8 cellular contexts compared by ENCODE assay signal in the genomic region with DNA sequence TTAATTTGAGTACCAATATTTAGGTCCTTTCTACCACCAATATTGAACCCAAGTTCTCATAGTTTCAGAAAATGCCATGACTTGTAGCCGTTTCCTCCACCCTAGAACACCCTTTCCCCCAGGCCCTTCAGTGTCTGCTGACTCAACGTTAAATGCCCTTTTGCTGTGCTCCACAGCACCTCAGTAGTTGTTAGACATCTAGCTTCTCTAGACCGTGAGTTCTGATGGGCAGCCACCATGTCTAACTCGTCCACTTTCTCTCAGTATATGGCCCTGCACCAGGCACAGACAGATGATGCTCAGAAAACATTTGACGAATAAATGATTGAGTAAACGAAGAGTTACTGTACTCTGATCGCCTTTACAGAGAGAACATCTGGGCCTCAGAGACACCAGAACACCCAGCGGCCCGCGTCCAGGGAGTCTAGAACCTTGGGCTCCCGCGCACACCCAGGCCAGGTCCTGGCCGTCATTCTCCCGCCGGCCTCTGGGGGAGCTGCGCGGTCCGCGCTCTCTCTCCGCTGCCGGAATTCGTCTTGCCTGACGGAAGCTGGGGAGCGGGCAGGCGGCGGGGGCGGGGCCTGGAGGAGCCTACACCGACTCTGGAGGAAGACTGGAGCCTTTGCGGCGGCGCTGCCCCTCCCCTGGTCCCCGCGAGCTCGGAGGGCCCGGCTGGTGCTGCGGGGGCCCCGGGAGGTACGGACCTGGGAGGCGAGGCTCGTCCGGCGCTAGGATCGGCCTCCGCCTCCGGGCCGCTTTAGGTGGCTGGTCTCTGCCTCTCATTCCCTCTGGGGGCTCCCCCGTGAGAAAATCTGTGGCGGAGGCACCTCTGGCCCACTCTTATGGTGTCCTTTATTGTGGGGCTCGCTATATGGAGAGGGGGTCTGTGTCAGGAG. TPM values are rescaled to one million over a fixed set of nuclear protein-coding genes. Genes with fewer than 3 reads are reported as not detected.
DNase-seq lines count a peak whose midpoint lies in the region; ATAC-seq and TF ChIP-seq lines count a peak whose summit lies in the region.

A gene (plus strand): TSS at position 582 of the 896 bp plus-strand sequence. CDS start 1,488 bp downstream, outside the sequence.

- no peak within 1 kb of the TSS for H3K23ac ChIP-seq in trophoblast cell (ENCODE audit: low read length)

- peak; percentile 14 to 63 for TF ChIP-seq POLR2A in tibial nerve (IDR thresholded peaks at IDR 0.05)

- H2BK5ac ChIP-seq in trophoblast cell (ENCODE audit: low read depth, low read length, poor library complexity): peak within 1 kb of the TSS; percentile 76

- H4K91ac ChIP-seq in trophoblast cell (ENCODE audit: low read depth, low read length): peak within 1 kb of the TSS; percentile 95

- H3K27me3 ChIP-seq in SU-DHL-6 (ENCODE audit: low read length): no peaks in the 10 kb centered on the region
- H3K27me3 ChIP-seq in trophoblast cell (ENCODE audit: insufficient read depth, low read length): no peaks in the 10 kb centered on the region
- H3K27me3 ChIP-seq in tibial nerve: no peaks in the 10 kb centered on the region

- H3F3A ChIP-seq in SU-DHL-6 (ENCODE audit: insufficient read depth): 0 out of 2 replicates have a peak, but pooled peaks cover 3% of the 10 kb centered on the region

- H3K79me1 ChIP-seq in trophoblast cell (ENCODE audit: low read length): peaks cover 18% of the 10 kb centered on the region

- H3K27ac Mint-ChIP-seq in activated naive CD8-positive, alpha-beta T cell treated with anti-CD3 and anti-CD28 coated beads, Interleukin-2, amount 10 ng/mL, durations not matched to agents 7 days and 5 days: peak within 1 kb of the TSS; percentile 87

- peak within 1 kb of the TSS; percentile 94 for H3K18ac ChIP-seq in trophoblast cell (ENCODE audit: low read length)

- no peaks in the 10 kb centered on the region for H4K20me1 ChIP-seq in SU-DHL-6 (ENCODE audit: low read depth, low read length)

- peak within 1 kb of the TSS; percentile 80 for H2AK5ac ChIP-seq in trophoblast cell (ENCODE audit: low read length)

- no CpG with 5 or more reads among the region's 49 CpGs for WGBS in trophoblast cell (ENCODE audit: extremely low coverage, insufficient coverage, insufficient read length)
- 11 to 23% methylated on average over 16 to 31 of the region's 49 CpGs for WGBS in tibial nerve, 2 donors

- H3K9ac ChIP-seq in SU-DHL-6 (ENCODE audit: low read length) (peak within 1 kb of the TSS; percentile 90), trophoblast cell (ENCODE audit: low read length) (peak within 1 kb of the TSS; percentile 94)

- H3K4me1 Mint-ChIP-seq in activated naive CD8-positive, alpha-beta T cell treated with anti-CD3 and anti-CD28 coated beads, Interleukin-2, amount 10 ng/mL, durations not matched to agents 7 days and 5 days: peaks cover 42% of the 10 kb centered on the region

- peak within 1 kb of the TSS; percentile 77 for H2BK120ac ChIP-seq in trophoblast cell (ENCODE audit: insufficient read depth, low read length, poor library complexity)

- H2AFZ ChIP-seq in SU-DHL-6 (ENCODE audit: low read depth, low read length, severe bottlenecking): peak within 1 kb of the TSS; percentile 91
- peak within 1 kb of the TSS; percentile 64 for H2AFZ ChIP-seq in trophoblast cell (ENCODE audit: insufficient read depth, low read length, poor library complexity)

- peak within 1 kb of the TSS; percentile 99 for H3K4ac ChIP-seq in trophoblast cell (ENCODE audit: low read depth, low read length)

- peak; percentile 89 for DNase-seq in G401 (ENCODE audit: low spot score)
- peak; percentile 39 for DNase-seq in NCI-H128 (lab: John Stamatoyannopoulos, UW; ENCODE audit: unreplicated experiment)
- peak; percentile 93 for DNase-seq in activated naive CD8-positive, alpha-beta T cell treated with anti-CD3 and anti-CD28 coated beads, Interleukin-2, amount 10 ng/mL, durations not matched to agents 7 days and 5 days
- peak; percentile 97 for DNase-seq in Right ventricle myocardium superior
- peak; percentile 91 to 95 for DNase-seq in trophoblast cell
- DNase-seq in tibial nerve (ENCODE audit: low spot score in 2 of 2): peak; percentile 83 to 87

- H3K4me2 ChIP-seq in SU-DHL-6 (ENCODE audit: low read depth, low read length, poor library complexity, severe bottlenecking) (peak within 1 kb of the TSS; percentile 84), trophoblast cell (ENCODE audit: low read length) (peak within 1 kb of the TSS; percentile 77)

- H3K4me3 ChIP-seq in SU-DHL-6 (ENCODE audit: insufficient read depth, low read length, poor library complexity, severe bottlenecking) (peak within 1 kb of the TSS; percentile 82), trophoblast cell (ENCODE audit: low read depth, low read length) (peak within 1 kb of the TSS; percentile 95), tibial nerve (peak within 1 kb of the TSS; percentile 74 to 99 (median 88))

- H3K36me3 ChIP-seq in SU-DHL-6 (ENCODE audit: low read length) (no peaks in the 10 kb centered on the region), trophoblast cell (ENCODE audit: control insufficient read depth in 1 of 2, insufficient read depth in 2 of 2, low read length in 2 of 2) (peaks cover 19 to 30% of the 10 kb centered on the region in 2 experiments), tibial nerve (peaks cover 0 to 29% (median 14%) of the 10 kb centered on the region in 3 donors)

- H3K9me3 ChIP-seq in SU-DHL-6 (ENCODE audit: insufficient read depth, low read length) (no peaks in the 10 kb centered on the region), trophoblast cell (ENCODE audit: insufficient read depth, low read depth, low read length) (peaks cover 3% of the 10 kb centered on the region), tibial nerve (no peaks in the 10 kb centered on the region)

- H3K9me3 Mint-ChIP-seq in activated naive CD8-positive, alpha-beta T cell treated with anti-CD3 and anti-CD28 coated beads, Interleukin-2, amount 10 ng/mL, durations not matched to agents 7 days and 5 days: peaks cover 2% of the 10 kb centered on the region

- intact Hi-C loops in Right ventricle myocardium superior (cut with DNase I): loop anchor here (5.0 kb wide), 1 partner anchor 52 kb away; a partner anchor contains a TSS

- H3K27me3 Mint-ChIP-seq in activated naive CD8-positive, alpha-beta T cell treated with anti-CD3 and anti-CD28 coated beads, Interleukin-2, amount 10 ng/mL, durations not matched to agents 7 days and 5 days: no peaks in the 10 kb centered on the region

- no peak within 1 kb of the TSS for H2BK12ac ChIP-seq in trophoblast cell (ENCODE audit: low read length)

- H3K9me2 ChIP-seq in SU-DHL-6 (replicated peaks; ENCODE audit: insufficient read depth, low read length): no peaks in the 10 kb centered on the region

- peak within 1 kb of the TSS; percentile 94 for H4K12ac ChIP-seq in trophoblast cell (ENCODE audit: low read depth, low read length)

- H3K79me2 ChIP-seq in SU-DHL-6 (ENCODE audit: insufficient read depth, low read length): peaks cover 35% of the 10 kb centered on the region
- H3K79me2 ChIP-seq in trophoblast cell (ENCODE audit: control insufficient read depth, insufficient read depth, low read length, poor library complexity): peaks cover 17% of the 10 kb centered on the region

- peak within 1 kb of the TSS; percentile 72 for H3K14ac ChIP-seq in trophoblast cell (ENCODE audit: low read length)

- ATAC-seq in HG02588 (IDR thresholded peaks at IDR 0.05; ENCODE audit: unreplicated experiment): peak; percentile 52
- peak; percentile 76 for ATAC-seq in activated naive CD8-positive, alpha-beta T cell treated with anti-CD3 and anti-CD28 coated beads, Interleukin-2, amount 10 ng/mL, durations not matched to agents 7 days and 5 days (ENCODE audit: low read depth)
- ATAC-seq in Right ventricle myocardium superior (ENCODE audit: poor library complexity): peak; percentile 83

- TF ChIP-seq CTCF in SU-DHL-6 (IDR thresholded peaks at IDR 0.05; ENCODE audit: insufficient read depth, low read length, poor library complexity, severe bottlenecking) (peak; percentile 85), tibial nerve (IDR thresholded peaks at IDR 0.05) (peak; percentile 93 to 98 (median 96))

- H3K4me1 ChIP-seq in trophoblast cell (ENCODE audit: control insufficient read depth in 1 of 2, insufficient read depth in 2 of 2, low read length in 2 of 2): peaks cover 5 to 15% of the 10 kb centered on the region in 2 experiments
- H3K4me1 ChIP-seq in tibial nerve: peaks cover 4 to 72% (median 40%) of the 10 kb centered on the region in 4 donors

- in situ Hi-C loops in G401 (cut with HindIII; ENCODE audit: low sequenced_read_pairs): no loop called here

- peak within 1 kb of the TSS; percentile 97 for H3K4me3 Mint-ChIP-seq in activated naive CD8-positive, alpha-beta T cell treated with anti-CD3 and anti-CD28 coated beads, Interleukin-2, amount 10 ng/mL, durations not matched to agents 7 days and 5 days

- POLR2A ChIA-PET in activated naive CD8-positive, alpha-beta T cell treated with anti-CD3 and anti-CD28 coated beads, Interleukin-2, amount 10 ng/mL, durations not matched to agents 7 days and 5 days (lab: Charles Lee): interaction anchor here (0.5 to 6.9 kb wide), 12 partner anchors 15 to 229 kb away, joined by 3 to 108 read pairs (median 4); a partner anchor contains a TSS

- H3K27ac ChIP-seq in SU-DHL-6 (ENCODE audit: low read depth, low read length) (peak within 1 kb of the TSS; percentile 46), trophoblast cell (ENCODE audit: low read depth, low read length) (no peak within 1 kb of the TSS), tibial nerve (peak within 1 kb of the TSS; percentile 63 to 93 (median 90))

- H4K8ac ChIP-seq in trophoblast cell (ENCODE audit: low read depth, low read length): peak within 1 kb of the TSS; percentile 98

- TF ChIP-seq EP300 in tibial nerve (IDR thresholded peaks at IDR 0.05): peak; percentile 70 to 82

- peaks cover 7% of the 10 kb centered on the region for H3K36me3 Mint-ChIP-seq in activated naive CD8-positive, alpha-beta T cell treated with anti-CD3 and anti-CD28 coated beads, Interleukin-2, amount 10 ng/mL, durations not matched to agents 7 days and 5 days

RNA-seq across cellular contexts. Expression of the gene that starts here (rescaled TPM):
- total RNA-seq in G401 (2014; rRNA removed; shearing (Covaris generic)): 42.6 and 65.5 TPM in 2 replicates
- 10 to 100 TPM; 19.8 to 27.2 TPM for total RNA-seq in activated naive CD8-positive, alpha-beta T cell treated with anti-CD3 and anti-CD28 coated beads, Interleukin-2, amount 10 ng/mL, durations not matched to agents 7 days and 5 days
- total RNA-seq in Right ventricle myocardium superior (43.8 TPM), tibial nerve (10 to 100 TPM; 17.7 to 39.9 (median 23.8) TPM)
- 51.0 and 51.4 TPM in 2 replicates for polyA plus RNA-seq in trophoblast cell (2013)

Comparison
In these comparisons a context has a peak if more than half of its experiments do, and no peak if none do; other contexts are left out.
1. DNase-seq: peak in every context shown above with its lines; median percentile 97 in Right ventricle myocardium superior; 93 in activated naive CD8-positive, alpha-beta T cell treated with anti-CD3 and anti-CD28 coated beads, Interleukin-2, amount 10 ng/mL, durations not matched to agents 7 days and 5 days; 93 in trophoblast cell; 89 in G401; 85 in tibial nerve; 39 in NCI-H128.